ENCODE assay signal across 1 cellular context in genomic region chr3:30435950-30436349, GRCh38.
TF ChIP-seq lines count a peak whose summit lies in the region.

No MANE protein-coding gene starts in this region.

TF ChIP-seq in HCT116, 20 proteins besides CTCF, POLR2A, EP300 and RAD21 (continued from another document):
- TF ChIP-seq, protein P1, sequence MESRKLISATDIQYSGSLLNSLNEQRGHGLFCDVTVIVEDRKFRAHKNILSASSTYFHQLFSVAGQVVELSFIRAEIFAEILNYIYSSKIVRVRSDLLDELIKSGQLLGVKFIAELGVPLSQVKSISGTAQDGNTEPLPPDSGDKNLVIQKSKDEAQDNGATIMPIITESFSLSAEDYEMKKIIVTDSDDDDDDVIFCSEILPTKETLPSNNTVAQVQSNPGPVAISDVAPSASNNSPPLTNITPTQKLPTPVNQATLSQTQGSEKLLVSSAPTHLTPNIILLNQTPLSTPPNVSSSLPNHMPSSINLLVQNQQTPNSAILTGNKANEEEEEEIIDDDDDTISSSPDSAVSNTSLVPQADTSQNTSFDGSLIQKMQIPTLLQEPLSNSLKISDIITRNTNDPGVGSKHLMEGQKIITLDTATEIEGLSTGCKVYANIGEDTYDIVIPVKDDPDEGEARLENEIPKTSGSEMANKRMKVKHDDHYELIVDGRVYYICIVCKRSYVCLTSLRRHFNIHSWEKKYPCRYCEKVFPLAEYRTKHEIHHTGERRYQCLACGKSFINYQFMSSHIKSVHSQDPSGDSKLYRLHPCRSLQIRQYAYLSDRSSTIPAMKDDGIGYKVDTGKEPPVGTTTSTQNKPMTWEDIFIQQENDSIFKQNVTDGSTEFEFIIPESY (IDR thresholded peaks at IDR 0.05; ENCODE audit: extremely low read depth, insufficient replicate concordance, low read length): no peak
- no peak for TF ChIP-seq CEBPB (IDR thresholded peaks at IDR 0.05; ENCODE audit: low read depth)
- no peak for TF ChIP-seq SP1 (IDR thresholded peaks at IDR 0.05; ENCODE audit: low read depth)
- TF ChIP-seq POLR2AphosphoS5 (IDR thresholded peaks at IDR 0.05; ENCODE audit: low read depth, low read length): no peak
- TF ChIP-seq YY1 (IDR thresholded peaks at IDR 0.05; ENCODE audit: extremely low read depth, insufficient replicate concordance, low read depth, low read length): no peak
- TF ChIP-seq EGR1 (IDR thresholded peaks at IDR 0.05; ENCODE audit: low read depth): no peak
- TF ChIP-seq ATF3 (IDR thresholded peaks at IDR 0.05): no peak
- no peak for TF ChIP-seq JUND (IDR thresholded peaks at IDR 0.05)
- TF ChIP-seq ZFX (IDR thresholded peaks at IDR 0.05): no peak
- no peak for TF ChIP-seq SRF (IDR thresholded peaks at IDR 0.05; ENCODE audit: low read depth)
- TF ChIP-seq MAX (IDR thresholded peaks at IDR 0.05): no peak
